ENCODE assay signal across 1 cellular context in genomic region chr11:65491614-65492386, GRCh38.
TF ChIP-seq lines count a peak whose summit lies in the region.

No MANE protein-coding gene starts in this region.

TF ChIP-seq in GM23338, 12 proteins besides CTCF, POLR2A, EP300 and RAD21 (continued from another document):
- no peak for TF ChIP-seq ZNF462 (CRISPR knock-in tag; IDR thresholded peaks at IDR 0.05)
- no peak for TF ChIP-seq ZNF114 (CRISPR knock-in tag; IDR thresholded peaks at IDR 0.05)
